In the genomic region with DNA sequence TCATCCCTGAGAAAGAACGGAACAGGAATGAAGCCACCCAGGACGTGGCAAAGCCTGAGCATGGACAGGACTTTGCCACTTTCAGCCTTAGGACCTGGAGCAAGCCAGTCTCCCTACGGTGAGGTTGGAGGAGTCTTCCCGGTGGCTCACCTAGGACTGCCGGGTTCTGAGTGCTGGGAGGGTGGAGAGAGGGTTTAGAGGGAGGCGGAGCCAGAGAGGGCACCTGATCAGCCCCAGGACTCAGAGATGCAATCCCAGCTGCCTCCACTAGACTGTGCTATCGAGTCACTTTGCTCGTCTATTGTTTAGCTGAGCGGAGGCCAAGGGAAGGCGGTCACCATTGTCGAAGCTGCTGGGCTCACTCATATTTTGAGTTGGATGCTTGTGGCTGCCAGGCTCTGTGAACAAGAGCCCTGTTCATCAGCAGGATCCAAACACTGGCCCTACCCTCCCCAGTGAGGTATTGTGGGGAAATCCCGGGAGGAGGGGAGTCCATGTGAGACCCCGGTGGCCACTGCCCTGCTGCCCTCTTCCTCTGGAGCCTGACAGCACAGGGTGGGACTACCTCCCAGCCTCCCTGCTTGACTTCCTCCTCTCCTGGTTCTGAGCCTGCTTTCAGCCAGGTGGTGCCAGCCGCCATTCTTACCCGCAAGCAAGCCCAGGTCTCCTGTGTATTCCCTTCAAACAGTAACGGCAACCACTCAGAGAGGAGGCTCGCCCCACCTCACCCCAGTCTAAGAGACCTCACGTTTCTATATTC, we compare ENCODE assay signal across 8 cellular contexts. TPM values are rescaled to one million over a fixed set of nuclear protein-coding genes. Genes with fewer than 3 reads are reported as not detected.
DNase-seq lines count a peak whose midpoint lies in the region; ATAC-seq and TF ChIP-seq lines count a peak whose summit lies in the region.

No MANE protein-coding gene starts in this region.

- H3K27me3 ChIP-seq in PC-3 (ENCODE audit: low read length) (no peaks in the 10 kb centered on the region), neutrophil (no peaks in the 10 kb centered on the region), suprapubic skin (peaks cover 9% of the 10 kb centered on the region)

- H3K79me2 ChIP-seq in PC-3 (ENCODE audit: low read length): no peaks in the 10 kb centered on the region

- TF ChIP-seq EP300 in suprapubic skin (IDR thresholded peaks at IDR 0.05): no peak

- H3K36me3 ChIP-seq in PC-3 (ENCODE audit: low read depth, low read length) (no peaks in the 10 kb centered on the region), neutrophil (no peaks in the 10 kb centered on the region), suprapubic skin (no peaks in the 10 kb centered on the region)

- H3K9me3 ChIP-seq in PC-3 (ENCODE audit: low read length) (no peaks in the 10 kb centered on the region), neutrophil (no peaks in the 10 kb centered on the region), suprapubic skin (no peaks in the 10 kb centered on the region)

- peak; percentile 65 for TF ChIP-seq CTCF in PC-3 (conservative IDR thresholded peaks at IDR 0.05; ENCODE audit: low read depth, low read length)
- peak; percentile 82 for TF ChIP-seq CTCF in neutrophil (IDR thresholded peaks at IDR 0.05)
- TF ChIP-seq CTCF in suprapubic skin (IDR thresholded peaks at IDR 0.05): peak; percentile 75 to 87

- CTCF ChIA-PET in PC-3 (lab: Charles Lee): interaction anchor here (0.6 to 0.9 kb wide), 4 partner anchors 75 to 207 kb away, joined by 3 to 19 read pairs (median 4); partner anchors contain the start of gene JUP

- H2AFZ ChIP-seq in PC-3 (ENCODE audit: low read length): no peak overlapping the region

- H3K27ac ChIP-seq in PC-3 (ENCODE audit: low read length) (peak overlapping the region; percentile 6; the same call in 1 of the 2 replicates), neutrophil (no peak overlapping the region), suprapubic skin (peak overlapping the region; percentile 84)

- H3K4me3 ChIP-seq in PC-3 (ENCODE audit: low read length): no peak overlapping the region
- H3K4me3 ChIP-seq in neutrophil (ENCODE audit: low read depth in 1 of 2, low read length in 1 of 2): no peak overlapping the region
- H3K4me3 ChIP-seq in suprapubic skin: no peak overlapping the region

- 44% methylated on average over 13 of the region's 18 CpGs for WGBS in suprapubic skin

- intact Hi-C loops in PC-3 (cut with micrococcal nuclease): loop anchor here (2.0 kb wide), 1 partner anchor 69 kb away; no protein-coding TSS in a partner anchor

- H3K9ac ChIP-seq in PC-3 (ENCODE audit: low read length): no peak overlapping the region

- no peak for TF ChIP-seq POLR2A in suprapubic skin (IDR thresholded peaks at IDR 0.05)

- H3F3A ChIP-seq in PC-3 (ENCODE audit: low read length, unreplicated experiment): no peaks in the 10 kb centered on the region

- no peaks in the 10 kb centered on the region for H3K9me2 ChIP-seq in PC-3 (replicated peaks; ENCODE audit: low read length)

- BruUV-seq in PC-3 (replicated peaks; lab: Mats Ljungman, UMichigan): no TSS peak

- H4K20me1 ChIP-seq in PC-3 (ENCODE audit: low read length): no peaks in the 10 kb centered on the region

- peaks cover 29% of the 10 kb centered on the region for H3K4me1 ChIP-seq in PC-3 (ENCODE audit: insufficient read depth, low read length)
- peaks cover 3 to 4% of the 10 kb centered on the region in 2 experiments for H3K4me1 ChIP-seq in neutrophil (ENCODE audit: control insufficient read depth in 1 of 2, insufficient read depth in 1 of 2, low read depth in 1 of 2, low read length in 1 of 2)
- H3K4me1 ChIP-seq in suprapubic skin: peaks cover 20% of the 10 kb centered on the region

- DNase-seq in ELF-1 (ENCODE audit: low read depth, low spot score): peak; percentile 97
- DNase-seq in HuH-7.5 (ENCODE audit: low spot score): peak; percentile 89
- DNase-seq in PC-3: peak; percentile 87
- DNase-seq in activated T-cell treated with anti-CD3 and anti-CD28 coated beads, Interleukin-2, amount 50 U/mL, for 48 hours: peak; percentile 89 to 91
- DNase-seq in fibroblast of peridontal ligament (ENCODE audit: extremely low read depth): peak; percentile 84
- DNase-seq in suprapubic skin (ENCODE audit: low spot score in 2 of 2): peak; percentile 83 to 89

- peak; percentile 81 for ATAC-seq in PC-3
- ATAC-seq in HG02870 (IDR thresholded peaks at IDR 0.05; ENCODE audit: unreplicated experiment): no peak

- peak overlapping the region; percentile 36; the same call in 1 of the 2 replicates for H3K4me2 ChIP-seq in PC-3 (ENCODE audit: low read length)

- POLR2A ChIA-PET in PC-3 (lab: Charles Lee; ENCODE audit: unreplicated experiment): interaction anchor here (0.6 kb wide), 1 partner anchor 69 kb away, joined by 15 read pairs; no protein-coding TSS in a partner anchor

RNA-seq across cellular contexts. Expression of gene KRT14, which starts 7.0 kb away (rescaled TPM):
- total RNA-seq in PC-3 (2014; rRNA removed) (0.15 TPM in 1 of 2 replicates, not detected in the other), suprapubic skin (over 10,000 TPM in 2 of 4 donors, 1,000 to 10,000 TPM in 2; 7,400 to 12,534 (median 10,685) TPM)

RNA-seq across cellular contexts. Expression of gene KRT9, which starts 7.8 kb away (rescaled TPM):
- total RNA-seq in PC-3 (2014; rRNA removed): 1.0 TPM in 1 of 2 replicates, not detected in the other
- total RNA-seq in suprapubic skin: 1 to 10 TPM in 1 of 4 donors, under 1 TPM in 3; 0.68 to 1.6 (median 0.82) TPM

RNA-seq across cellular contexts. Expression of gene KRT16, which starts 32.9 kb away (rescaled TPM):
- total RNA-seq in PC-3 (2014; rRNA removed) (42.6 and 53.1 TPM in 2 replicates), suprapubic skin (100 to 1,000 TPM in 3 of 4 donors, 10 to 100 TPM in 1; 65.7 to 772 (median 341) TPM)

RNA-seq across cellular contexts. Expression of gene KRT17, which starts 44.7 kb away (rescaled TPM):
- total RNA-seq in PC-3 (2014; rRNA removed) (92.1 and 115 TPM in 2 replicates), suprapubic skin (1,000 to 10,000 TPM in 2 of 4 donors, 100 to 1,000 TPM in 2; 434 to 2,751 (median 1,314) TPM)

RNA-seq across cellular contexts. Expression of gene KRT19, which starts 51.6 kb away (rescaled TPM):
- total RNA-seq in PC-3 (2014; rRNA removed): 2,299 and 2,451 TPM in 2 replicates
- total RNA-seq in suprapubic skin: 100 to 1,000 TPM; 180 to 307 (median 215) TPM

Comparison
In these comparisons a context has a peak if more than half of its experiments do, and no peak if none do; other contexts are left out.
1. RNA of gene KRT14, which starts 7.0 kb away (total RNA-seq): 7,400 to 12,534 TPM in suprapubic skin; 0.15 TPM in PC-3; every median in the first group is over 1,000 times any median in the second.
2. Peak in every context shown above with its lines, with median percentiles within 50 percentile points of each other: DNase-seq and CTCF ChIP-seq.